ENCODE assay signal across 18 cellular contexts in the genomic region with DNA sequence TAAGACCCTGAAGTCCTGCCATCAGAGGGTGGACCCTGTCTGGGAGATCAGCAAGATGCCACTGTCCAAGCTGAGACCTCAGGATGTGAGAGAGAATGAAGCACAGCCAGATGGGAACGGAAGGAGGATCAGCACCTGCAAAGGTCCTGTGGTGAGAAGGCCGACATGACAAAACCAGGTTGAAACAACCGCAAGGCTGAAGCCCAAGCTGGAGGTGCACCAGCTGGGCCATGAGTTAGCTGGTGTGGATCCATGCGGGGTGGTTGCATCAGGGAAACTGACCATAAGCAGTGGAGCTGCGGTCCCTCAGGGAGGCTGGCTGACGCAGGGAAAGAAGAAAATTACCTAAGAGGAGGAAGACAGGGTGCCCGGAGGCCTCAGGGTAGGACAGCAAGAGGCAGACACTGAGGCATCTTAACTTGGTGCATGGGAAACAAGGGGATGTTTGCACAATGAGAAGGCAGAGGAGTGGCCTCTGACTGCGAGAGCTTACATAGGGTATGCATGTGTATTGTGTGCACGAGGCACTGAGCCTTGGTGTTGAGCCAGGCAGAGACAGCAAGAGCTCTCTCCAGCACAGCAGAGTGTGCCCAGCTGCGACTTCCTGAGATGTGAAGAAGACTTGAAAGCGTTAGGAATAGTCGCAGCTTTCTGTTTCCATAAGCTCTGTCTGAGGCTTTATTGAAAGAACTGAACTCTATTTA.
A peak's percentile ranks its signal among the peaks of the same experiment; 100 is the strongest.
DNase-seq lines count a peak whose midpoint lies in the region; ATAC-seq and TF ChIP-seq lines count a peak whose summit lies in the region.
"Had no signal": no experiment of that assay in that cellular context is flagged by ENCODE, and none has a peak within 500 bp of the region (broad histone marks: within the 10 kb centered on the region; RNA-seq: fewer than 3 reads in every experiment).

No MANE protein-coding gene starts in this region.

- H3K4me3 ChIP-seq in A673 (ENCODE audit: low read depth, low read length, poor library complexity, severe bottlenecking) = no peak overlapping the region
- H3K4me3 ChIP-seq: coronary artery, SJSA1, spleen had no signal

- H3K36me3 ChIP-seq in A673 (ENCODE audit: insufficient read depth, low read length, poor library complexity, severe bottlenecking) = no peaks in the 10 kb centered on the region
- H3K36me3 ChIP-seq: SJSA1, spleen had no signal

- BruUV-seq in A673 (replicated peaks; lab: Mats Ljungman, UMichigan) = no TSS peak

- intact Hi-C loops in A673 (cut with micrococcal nuclease; ENCODE audit: unreplicated experiment) = no loop called here

- POLR2A ChIA-PET in WTC11 (lab: Charles Lee) (no interaction called here), A673 (lab: Charles Lee; ENCODE audit: low non-redundant PET) (no interaction called here)

- H3K4me1 ChIP-seq in A673 (ENCODE audit: insufficient read depth, low read length, poor library complexity, severe bottlenecking) = no peaks in the 10 kb centered on the region
- H3K4me1 ChIP-seq: SJSA1, spleen had no signal

- CTCF ChIA-PET in WTC11 (lab: Charles Lee) = interaction anchor here (1.3 to 4.1 kb wide), 2 partner anchors 79 to 420 kb away, joined by 4 to 25 read pairs; no protein-coding TSS in a partner anchor
- CTCF ChIA-PET in A673 (lab: Charles Lee) = no interaction called here

- no peaks in the 10 kb centered on the region; the same call in 1 of the 2 replicates for H3K27me3 Mint-ChIP-seq in WTC11 (ENCODE audit: low read depth)
- H3K27me3 Mint-ChIP-seq: activated CD4-positive, alpha-beta T cell treated with anti-CD3 and anti-CD28 coated beads, Interleukin-2, amount 10 ng/mL, durations not matched to agents 24 days and 14 days had no signal

- H3K27ac Mint-ChIP-seq in WTC11 = peak overlapping the region; percentile 82
- H3K27ac Mint-ChIP-seq: activated CD4-positive, alpha-beta T cell treated with anti-CD3 and anti-CD28 coated beads, Interleukin-2, amount 10 ng/mL, durations not matched to agents 24 days and 14 days had no signal

- H3K27ac ChIP-seq in A673 (ENCODE audit: low read depth, low read length, poor library complexity, severe bottlenecking) = no peak overlapping the region
- H3K27ac ChIP-seq: coronary artery, SJSA1, spleen had no signal

- peak; percentile 81 for ATAC-seq in WTC11
- no peak for ATAC-seq in HG03135 (IDR thresholded peaks at IDR 0.05; ENCODE audit: unreplicated experiment)
- no peak for ATAC-seq in GM18870 (IDR thresholded peaks at IDR 0.05; ENCODE audit: unreplicated experiment)

- peak; percentile 66 for DNase-seq in DMS53 treated with DMSO at 0.1 percent for 48 hours (lab: John Stamatoyannopoulos, UW; ENCODE audit: unreplicated experiment)
- peak; percentile 66 for DNase-seq in NCI-H2029 (lab: John Stamatoyannopoulos, UW)
- DNase-seq in WTC11 (ENCODE audit: low spot score) = no peak
- DNase-seq in midbrain (lab: John Stamatoyannopoulos, UW) = peak; percentile 3
- DNase-seq in NCI-H1694 (lab: John Stamatoyannopoulos, UW) = no peak
- DNase-seq in A673 (ENCODE audit: low spot score) = no peak
- DNase-seq: activated CD4-positive, alpha-beta T cell treated with anti-CD3 and anti-CD28 coated beads, Interleukin-2, amount 10 ng/mL, durations not matched to agents 24 days and 14 days; erythroblast; hippocampal formation; KG1; NCI-H1436 treated with DMSO at 0.1 percent for 48 hours; spleen; stimulated activated naive CD4-positive, alpha-beta T cell treated with Interleukin-2 at 50 U/mL for 16 hours; T1000 had no signal

- no peak overlapping the region for H3K4me3 Mint-ChIP-seq in WTC11
- H3K4me3 Mint-ChIP-seq: activated CD4-positive, alpha-beta T cell treated with anti-CD3 and anti-CD28 coated beads, Interleukin-2, amount 10 ng/mL, durations not matched to agents 24 days and 14 days had no signal

- H3K27me3 ChIP-seq in A673 (replicated peaks; ENCODE audit: insufficient read depth, low read depth, low read length, poor library complexity) = no peaks in the 10 kb centered on the region
- H3K27me3 ChIP-seq: SJSA1, spleen had no signal

- TF ChIP-seq CTCF in WTC11 (IDR thresholded peaks at IDR 0.05) (no peak), A673 (conservative IDR thresholded peaks at IDR 0.05; ENCODE audit: low read depth, low read length) (no peak)

- H3K9me3 ChIP-seq in A673 (ENCODE audit: low read depth, low read length, poor library complexity, severe bottlenecking) = peaks cover 58% of the 10 kb centered on the region

- peaks cover 17% of the 10 kb centered on the region for H3K4me1 Mint-ChIP-seq in WTC11
- H3K4me1 Mint-ChIP-seq: activated CD4-positive, alpha-beta T cell treated with anti-CD3 and anti-CD28 coated beads, Interleukin-2, amount 10 ng/mL, durations not matched to agents 24 days and 14 days had no signal

- H3K36me3 Mint-ChIP-seq in WTC11 = peaks cover 21% of the 10 kb centered on the region

- peaks cover 40% of the 10 kb centered on the region for H3K9me3 Mint-ChIP-seq in WTC11

TF ChIP-seq in WTC11, 78 proteins besides CTCF, POLR2A, EP300 and RAD21:
- no peak for TF ChIP-seq FOXK1 (CRISPR knock-in tag; IDR thresholded peaks at IDR 0.05)
- TF ChIP-seq MXD4 (CRISPR knock-in tag; IDR thresholded peaks at IDR 0.05; ENCODE audit: borderline replicate concordance) = no peak
- TF ChIP-seq, protein P1, sequence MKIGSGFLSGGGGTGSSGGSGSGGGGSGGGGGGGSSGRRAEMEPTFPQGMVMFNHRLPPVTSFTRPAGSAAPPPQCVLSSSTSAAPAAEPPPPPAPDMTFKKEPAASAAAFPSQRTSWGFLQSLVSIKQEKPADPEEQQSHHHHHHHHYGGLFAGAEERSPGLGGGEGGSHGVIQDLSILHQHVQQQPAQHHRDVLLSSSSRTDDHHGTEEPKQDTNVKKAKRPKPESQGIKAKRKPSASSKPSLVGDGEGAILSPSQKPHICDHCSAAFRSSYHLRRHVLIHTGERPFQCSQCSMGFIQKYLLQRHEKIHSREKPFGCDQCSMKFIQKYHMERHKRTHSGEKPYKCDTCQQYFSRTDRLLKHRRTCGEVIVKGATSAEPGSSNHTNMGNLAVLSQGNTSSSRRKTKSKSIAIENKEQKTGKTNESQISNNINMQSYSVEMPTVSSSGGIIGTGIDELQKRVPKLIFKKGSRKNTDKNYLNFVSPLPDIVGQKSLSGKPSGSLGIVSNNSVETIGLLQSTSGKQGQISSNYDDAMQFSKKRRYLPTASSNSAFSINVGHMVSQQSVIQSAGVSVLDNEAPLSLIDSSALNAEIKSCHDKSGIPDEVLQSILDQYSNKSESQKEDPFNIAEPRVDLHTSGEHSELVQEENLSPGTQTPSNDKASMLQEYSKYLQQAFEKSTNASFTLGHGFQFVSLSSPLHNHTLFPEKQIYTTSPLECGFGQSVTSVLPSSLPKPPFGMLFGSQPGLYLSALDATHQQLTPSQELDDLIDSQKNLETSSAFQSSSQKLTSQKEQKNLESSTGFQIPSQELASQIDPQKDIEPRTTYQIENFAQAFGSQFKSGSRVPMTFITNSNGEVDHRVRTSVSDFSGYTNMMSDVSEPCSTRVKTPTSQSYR (CRISPR knock-in tag; IDR thresholded peaks at IDR 0.05) = no peak
- no peak for TF ChIP-seq MYBL2 (CRISPR knock-in tag; IDR thresholded peaks at IDR 0.05)
- TF ChIP-seq EMX1 (CRISPR knock-in tag; IDR thresholded peaks at IDR 0.05) = no peak
- TF ChIP-seq SP1 (CRISPR knock-in tag; conservative IDR thresholded peaks at IDR 0.05) = no peak
- no peak for TF ChIP-seq STAT6 (CRISPR knock-in tag; conservative IDR thresholded peaks at IDR 0.05; ENCODE audit: low read depth)
- no peak for TF ChIP-seq SMAD4 (CRISPR knock-in tag; IDR thresholded peaks at IDR 0.05)

Comparison
In these comparisons a context has a peak if more than half of its experiments do, and no peak if none do; other contexts are left out.
1. DNase-seq: peak in DMS53 treated with DMSO at 0.1 percent for 48 hours (single experiment), NCI-H2029 (single experiment) and midbrain (single experiment); none in WTC11 (single experiment), NCI-H1694 (single experiment) and A673 (single experiment).